Comparison of ENCODE assay signal across 24 cellular contexts in the genomic region with DNA sequence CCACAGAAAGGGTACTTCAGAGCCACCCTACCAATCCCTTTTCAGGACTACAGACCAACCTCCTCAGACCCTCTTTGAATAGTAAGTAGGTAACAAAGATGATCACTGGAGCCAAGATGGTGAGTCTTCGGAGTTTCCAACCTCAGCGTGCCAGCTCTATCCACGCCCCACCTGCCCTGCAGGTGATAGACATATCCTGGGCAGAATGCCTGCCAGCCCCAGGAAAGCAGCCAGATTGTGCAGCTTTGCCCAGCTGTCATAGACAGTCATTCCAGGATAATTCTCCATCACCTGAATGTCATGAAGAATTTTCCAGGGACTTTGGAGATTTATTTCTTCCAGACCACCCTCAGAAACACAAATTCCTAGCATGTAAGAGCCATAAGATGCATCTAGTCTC.
DNase-seq lines count a peak whose midpoint lies in the region; ATAC-seq, FAIRE-seq and TF ChIP-seq lines count a peak whose summit lies in the region.
"Had no signal": no experiment of that assay in that cellular context is flagged by ENCODE, and none has a peak within 500 bp of the region (broad histone marks: within the 10 kb centered on the region; RNA-seq: fewer than 3 reads in every experiment).

No MANE protein-coding gene starts in this region.

- no peaks in the 10 kb centered on the region for H3K27me3 ChIP-seq in breast epithelium
- H3K27me3 ChIP-seq: BLaER1 had no signal

- H3K4me1 ChIP-seq in breast epithelium, result no peaks in the 10 kb centered on the region
- no peaks in the 10 kb centered on the region for H3K4me1 ChIP-seq in mucosa of descending colon (ENCODE audit: low read depth)
- H3K4me1 ChIP-seq: BLaER1, Caco-2 had no signal

- no peak overlapping the region for H3K27ac Mint-ChIP-seq in MCF 10A (ENCODE audit: low read depth, unreplicated experiment)
- H3K27ac Mint-ChIP-seq: B cell; CD4-positive, CD25-positive, alpha-beta regulatory T cell; CD8-positive, alpha-beta T cell had no signal

- no TSS peak for BruUV-seq in MCF 10A (replicated peaks; lab: Mats Ljungman, UMichigan)

- FAIRE-seq in urothelium cell line (lab: Jason Lieb, UNC), result peak; percentile 92
- FAIRE-seq: A204.1, G401.6, GM19239, H1 had no signal

- H3K27me3 Mint-ChIP-seq in MCF 10A (ENCODE audit: insufficient read depth, unreplicated experiment), result peaks cover 47% of the 10 kb centered on the region

- DNase-seq in DMS 273 (lab: John Stamatoyannopoulos, UW; ENCODE audit: unreplicated experiment) (peak; percentile 4), DMS 273 treated with DMSO at 0.1 percent for 48 hours (lab: John Stamatoyannopoulos, UW) (no peak), MCF 10A (ENCODE audit: unreplicated experiment) (peak; percentile 23), breast epithelium (ENCODE audit: low spot score in 2 of 2) (no peak), cerebellar cortex (ENCODE audit: low spot score) (peak; percentile 66), urothelium cell line (ENCODE audit: low spot score) (no peak), mucosa of descending colon (no peak), HEK293T (ENCODE audit: extremely low spot score) (no peak)
- DNase-seq: Caco-2; CD4-positive, CD25-positive, alpha-beta regulatory T cell; CD8-positive, alpha-beta T cell; DMS53; DMS79 treated with DMSO at 0.1 percent for 48 hours; GM23248; H7; HCEC 1CT had no signal

- TF ChIP-seq CTCF in MCF 10A (IDR thresholded peaks at IDR 0.05; ENCODE audit: unreplicated experiment) (no peak), breast epithelium (IDR thresholded peaks at IDR 0.05) (no peak), mucosa of descending colon (IDR thresholded peaks at IDR 0.05) (no peak)

- no peak for TF ChIP-seq POLR2A in breast epithelium (IDR thresholded peaks at IDR 0.05)

- no peaks in the 10 kb centered on the region for H3K4me1 Mint-ChIP-seq in MCF 10A (ENCODE audit: insufficient read depth, unreplicated experiment)
- H3K4me1 Mint-ChIP-seq: B cell; CD4-positive, CD25-positive, alpha-beta regulatory T cell had no signal

- H3K9me3 Mint-ChIP-seq in MCF 10A (ENCODE audit: unreplicated experiment), result peaks cover 7% of the 10 kb centered on the region
- H3K9me3 Mint-ChIP-seq: CD8-positive, alpha-beta T cell had no signal

- H3K36me3 ChIP-seq in breast epithelium, result no peaks in the 10 kb centered on the region
- H3K36me3 ChIP-seq in mucosa of descending colon (ENCODE audit: low read depth), result no peaks in the 10 kb centered on the region
- H3K36me3 ChIP-seq: BLaER1 had no signal

- H3K4me3 Mint-ChIP-seq in MCF 10A (ENCODE audit: unreplicated experiment), result no peak overlapping the region
- H3K4me3 Mint-ChIP-seq: B cell; CD4-positive, CD25-positive, alpha-beta regulatory T cell; CD8-positive, alpha-beta T cell had no signal

- no peak for ATAC-seq in mucosa of descending colon
- ATAC-seq: CD8-positive, alpha-beta T cell had no signal

- intact Hi-C loops in MCF 10A (cut with micrococcal nuclease), result no loop called here
- intact Hi-C loops in breast epithelium (cut with DNase I; ENCODE audit: low total_unique reads), result no loop called here
- intact Hi-C loops in mucosa of descending colon (cut with DNase I, micrococcal nuclease), result no loop called here

- no peak overlapping the region for H3K27ac ChIP-seq in breast epithelium
- H3K27ac ChIP-seq: 22Rv1, BLaER1, C4-2B, GM23248 had no signal

- H3K9me3 ChIP-seq in breast epithelium (no peaks in the 10 kb centered on the region), mucosa of descending colon (no peaks in the 10 kb centered on the region)
- H3K9me3 ChIP-seq: BLaER1, Caco-2 had no signal

- CTCF ChIA-PET in MCF 10A (lab: Yijun Ruan, JAX), result interaction anchor here (0.5 kb wide), 1 partner anchor 435 kb away, joined by 3 read pairs; a partner anchor contains a TSS
- CTCF ChIA-PET in HEK293T (lab: Yijun Ruan, JAX), result no interaction called here

- H3K36me3 Mint-ChIP-seq in MCF 10A (ENCODE audit: insufficient read depth, unreplicated experiment), result no peaks in the 10 kb centered on the region
- H3K36me3 Mint-ChIP-seq: CD4-positive, CD25-positive, alpha-beta regulatory T cell; CD8-positive, alpha-beta T cell had no signal

- H3K4me3 ChIP-seq in breast epithelium, result no peak overlapping the region
- no peak overlapping the region for H3K4me3 ChIP-seq in mucosa of descending colon
- H3K4me3 ChIP-seq: BLaER1, GM23248 had no signal

- POLR2A ChIA-PET in MCF 10A (lab: Yijun Ruan, JAX) (no interaction called here), HEK293T (lab: Yijun Ruan, JAX) (no interaction called here)

TF ChIP-seq in HEK293T, 16 proteins besides CTCF, POLR2A, EP300 and RAD21:
- TF ChIP-seq CTBP1 (IDR thresholded peaks at IDR 0.05; ENCODE audit: borderline replicate concordance), result no peak
- TF ChIP-seq, protein P1, sequence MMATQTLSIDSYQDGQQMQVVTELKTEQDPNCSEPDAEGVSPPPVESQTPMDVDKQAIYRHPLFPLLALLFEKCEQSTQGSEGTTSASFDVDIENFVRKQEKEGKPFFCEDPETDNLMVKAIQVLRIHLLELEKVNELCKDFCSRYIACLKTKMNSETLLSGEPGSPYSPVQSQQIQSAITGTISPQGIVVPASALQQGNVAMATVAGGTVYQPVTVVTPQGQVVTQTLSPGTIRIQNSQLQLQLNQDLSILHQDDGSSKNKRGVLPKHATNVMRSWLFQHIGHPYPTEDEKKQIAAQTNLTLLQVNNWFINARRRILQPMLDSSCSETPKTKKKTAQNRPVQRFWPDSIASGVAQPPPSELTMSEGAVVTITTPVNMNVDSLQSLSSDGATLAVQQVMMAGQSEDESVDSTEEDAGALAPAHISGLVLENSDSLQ (IDR thresholded peaks at IDR 0.05), result no peak
- no peak for TF ChIP-seq ARNT (IDR thresholded peaks at IDR 0.05)
- no peak for TF ChIP-seq ZNF384 (IDR thresholded peaks at IDR 0.05)
- no peak for TF ChIP-seq BHLHE40 (IDR thresholded peaks at IDR 0.05; ENCODE audit: borderline replicate concordance)
- TF ChIP-seq FOXM1 (IDR thresholded peaks at IDR 0.05; ENCODE audit: borderline replicate concordance), result no peak
- TF ChIP-seq TARDBP (IDR thresholded peaks at IDR 0.05), result no peak
- no peak for TF ChIP-seq LEF1 (IDR thresholded peaks at IDR 0.05; ENCODE audit: borderline replicate concordance)
- TF ChIP-seq FOXA1 (IDR thresholded peaks at IDR 0.05), result no peak
- no peak for TF ChIP-seq HDGF (IDR thresholded peaks at IDR 0.05; ENCODE audit: borderline replicate concordance)
- no peak for TF ChIP-seq L3MBTL2 (conservative IDR thresholded peaks at IDR 0.05)
- no peak for TF ChIP-seq NFRKB (IDR thresholded peaks at IDR 0.05)

Comparison
In these comparisons a context has a peak if more than half of its experiments do, and no peak if none do; other contexts are left out.
1. DNase-seq: peak in DMS 273 (single experiment), MCF 10A (single experiment) and cerebellar cortex (single experiment); none in DMS 273 treated with DMSO at 0.1 percent for 48 hours (single experiment), breast epithelium (0 of 2), urothelium cell line (single experiment), mucosa of descending colon (0 of 3) and HEK293T (single experiment).